In the genomic region with DNA sequence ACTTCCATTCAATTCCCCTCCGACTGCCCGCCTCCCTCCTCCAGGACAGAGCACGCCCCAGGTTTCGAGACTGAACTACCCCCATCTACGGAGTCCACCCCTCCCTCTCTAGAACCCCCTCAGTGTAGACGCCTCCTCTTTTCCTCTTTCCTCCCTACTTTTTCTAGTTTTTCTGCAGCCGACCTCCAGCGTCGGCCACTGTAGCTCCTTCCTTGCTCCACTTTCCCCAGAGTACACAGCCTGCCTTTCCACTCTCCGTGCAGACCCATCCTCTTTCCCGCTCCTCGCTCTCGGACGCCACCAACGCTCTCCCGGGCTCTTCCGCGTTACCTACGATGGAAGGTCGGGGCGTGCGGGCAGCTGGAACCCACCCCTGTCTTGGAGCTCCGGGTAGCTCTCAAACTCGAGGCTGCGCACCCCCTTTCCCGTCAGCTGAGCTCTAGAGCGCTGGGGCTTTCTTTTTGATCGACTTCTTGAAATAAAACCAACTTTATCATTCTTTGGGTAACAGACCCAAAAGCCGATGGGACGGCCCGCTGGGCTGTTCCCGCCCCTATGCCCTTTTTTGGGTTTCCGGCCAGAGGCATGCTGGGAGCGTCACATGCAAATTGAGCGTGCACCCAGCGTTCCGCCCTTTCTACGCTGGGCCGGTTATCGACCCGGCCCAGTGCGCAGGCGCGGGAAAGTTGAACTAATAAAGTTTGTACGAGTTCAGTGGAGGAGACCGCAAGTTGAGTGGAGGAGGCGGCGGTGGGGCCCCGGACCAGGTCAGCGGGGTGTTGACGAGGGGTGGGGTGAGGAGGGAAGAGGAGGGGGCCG, we compare ENCODE assay signal across 1 cellular context.
A peak's percentile ranks its signal among the peaks of the same experiment; 100 is the strongest.
TF ChIP-seq lines count a peak whose summit lies in the region.

A gene with protein sequence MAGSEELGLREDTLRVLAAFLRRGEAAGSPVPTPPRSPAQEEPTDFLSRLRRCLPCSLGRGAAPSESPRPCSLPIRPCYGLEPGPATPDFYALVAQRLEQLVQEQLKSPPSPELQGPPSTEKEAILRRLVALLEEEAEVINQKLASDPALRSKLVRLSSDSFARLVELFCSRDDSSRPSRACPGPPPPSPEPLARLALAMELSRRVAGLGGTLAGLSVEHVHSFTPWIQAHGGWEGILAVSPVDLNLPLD (plus strand): TSS at position 633 of the 819 bp plus-strand sequence. CDS start 760 bp downstream, outside the sequence.
A gene with protein sequence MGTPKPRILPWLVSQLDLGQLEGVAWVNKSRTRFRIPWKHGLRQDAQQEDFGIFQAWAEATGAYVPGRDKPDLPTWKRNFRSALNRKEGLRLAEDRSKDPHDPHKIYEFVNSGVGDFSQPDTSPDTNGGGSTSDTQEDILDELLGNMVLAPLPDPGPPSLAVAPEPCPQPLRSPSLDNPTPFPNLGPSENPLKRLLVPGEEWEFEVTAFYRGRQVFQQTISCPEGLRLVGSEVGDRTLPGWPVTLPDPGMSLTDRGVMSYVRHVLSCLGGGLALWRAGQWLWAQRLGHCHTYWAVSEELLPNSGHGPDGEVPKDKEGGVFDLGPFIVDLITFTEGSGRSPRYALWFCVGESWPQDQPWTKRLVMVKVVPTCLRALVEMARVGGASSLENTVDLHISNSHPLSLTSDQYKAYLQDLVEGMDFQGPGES (minus strand): TSS at position 557 of the 819 bp plus-strand sequence. CDS start 1,019 bp downstream, outside the sequence.

TF ChIP-seq in K562, 482 proteins besides CTCF, POLR2A, EP300 and RAD21 (continued from another document and continues in another):
- TF ChIP-seq, protein P1, sequence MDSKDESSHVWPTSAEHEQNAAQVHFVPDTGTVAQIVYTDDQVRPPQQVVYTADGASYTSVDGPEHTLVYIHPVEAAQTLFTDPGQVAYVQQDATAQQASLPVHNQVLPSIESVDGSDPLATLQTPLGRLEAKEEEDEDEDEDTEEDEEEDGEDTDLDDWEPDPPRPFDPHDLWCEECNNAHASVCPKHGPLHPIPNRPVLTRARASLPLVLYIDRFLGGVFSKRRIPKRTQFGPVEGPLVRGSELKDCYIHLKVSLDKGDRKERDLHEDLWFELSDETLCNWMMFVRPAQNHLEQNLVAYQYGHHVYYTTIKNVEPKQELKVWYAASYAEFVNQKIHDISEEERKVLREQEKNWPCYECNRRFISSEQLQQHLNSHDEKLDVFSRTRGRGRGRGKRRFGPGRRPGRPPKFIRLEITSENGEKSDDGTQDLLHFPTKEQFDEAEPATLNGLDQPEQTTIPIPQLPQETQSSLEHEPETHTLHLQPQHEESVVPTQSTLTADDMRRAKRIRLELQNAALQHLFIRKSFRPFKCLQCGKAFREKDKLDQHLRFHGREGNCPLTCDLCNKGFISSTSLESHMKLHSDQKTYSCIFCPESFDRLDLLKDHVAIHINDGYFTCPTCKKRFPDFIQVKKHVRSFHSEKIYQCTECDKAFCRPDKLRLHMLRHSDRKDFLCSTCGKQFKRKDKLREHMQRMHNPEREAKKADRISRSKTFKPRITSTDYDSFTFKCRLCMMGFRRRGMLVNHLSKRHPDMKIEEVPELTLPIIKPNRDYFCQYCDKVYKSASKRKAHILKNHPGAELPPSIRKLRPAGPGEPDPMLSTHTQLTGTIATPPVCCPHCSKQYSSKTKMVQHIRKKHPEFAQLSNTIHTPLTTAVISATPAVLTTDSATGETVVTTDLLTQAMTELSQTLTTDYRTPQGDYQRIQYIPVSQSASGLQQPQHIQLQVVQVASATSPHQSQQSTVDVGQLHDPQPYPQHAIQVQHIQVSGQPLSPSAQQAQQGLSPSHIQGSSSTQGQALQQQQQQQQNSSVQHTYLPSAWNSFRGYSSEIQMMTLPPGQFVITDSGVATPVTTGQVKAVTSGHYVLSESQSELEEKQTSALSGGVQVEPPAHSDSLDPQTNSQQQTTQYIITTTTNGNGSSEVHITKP (IDR thresholded peaks at IDR 0.05; ENCODE audit: partially characterized antibody), result peak; percentile 97
- TF ChIP-seq, protein P2, sequence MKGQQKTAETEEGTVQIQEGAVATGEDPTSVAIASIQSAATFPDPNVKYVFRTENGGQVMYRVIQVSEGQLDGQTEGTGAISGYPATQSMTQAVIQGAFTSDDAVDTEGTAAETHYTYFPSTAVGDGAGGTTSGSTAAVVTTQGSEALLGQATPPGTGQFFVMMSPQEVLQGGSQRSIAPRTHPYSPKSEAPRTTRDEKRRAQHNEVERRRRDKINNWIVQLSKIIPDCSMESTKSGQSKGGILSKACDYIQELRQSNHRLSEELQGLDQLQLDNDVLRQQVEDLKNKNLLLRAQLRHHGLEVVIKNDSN (CRISPR knock-in tag; IDR thresholded peaks at IDR 0.05), result peak; percentile 46; the same call in 1 of the 2 replicates
- TF ChIP-seq, protein P3, sequence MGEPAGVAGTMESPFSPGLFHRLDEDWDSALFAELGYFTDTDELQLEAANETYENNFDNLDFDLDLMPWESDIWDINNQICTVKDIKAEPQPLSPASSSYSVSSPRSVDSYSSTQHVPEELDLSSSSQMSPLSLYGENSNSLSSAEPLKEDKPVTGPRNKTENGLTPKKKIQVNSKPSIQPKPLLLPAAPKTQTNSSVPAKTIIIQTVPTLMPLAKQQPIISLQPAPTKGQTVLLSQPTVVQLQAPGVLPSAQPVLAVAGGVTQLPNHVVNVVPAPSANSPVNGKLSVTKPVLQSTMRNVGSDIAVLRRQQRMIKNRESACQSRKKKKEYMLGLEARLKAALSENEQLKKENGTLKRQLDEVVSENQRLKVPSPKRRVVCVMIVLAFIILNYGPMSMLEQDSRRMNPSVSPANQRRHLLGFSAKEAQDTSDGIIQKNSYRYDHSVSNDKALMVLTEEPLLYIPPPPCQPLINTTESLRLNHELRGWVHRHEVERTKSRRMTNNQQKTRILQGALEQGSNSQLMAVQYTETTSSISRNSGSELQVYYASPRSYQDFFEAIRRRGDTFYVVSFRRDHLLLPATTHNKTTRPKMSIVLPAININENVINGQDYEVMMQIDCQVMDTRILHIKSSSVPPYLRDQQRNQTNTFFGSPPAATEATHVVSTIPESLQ (CRISPR knock-in tag; IDR thresholded peaks at IDR 0.05), result no peak; the same call in 1 of the 2 replicates
- TF ChIP-seq, protein P4, sequence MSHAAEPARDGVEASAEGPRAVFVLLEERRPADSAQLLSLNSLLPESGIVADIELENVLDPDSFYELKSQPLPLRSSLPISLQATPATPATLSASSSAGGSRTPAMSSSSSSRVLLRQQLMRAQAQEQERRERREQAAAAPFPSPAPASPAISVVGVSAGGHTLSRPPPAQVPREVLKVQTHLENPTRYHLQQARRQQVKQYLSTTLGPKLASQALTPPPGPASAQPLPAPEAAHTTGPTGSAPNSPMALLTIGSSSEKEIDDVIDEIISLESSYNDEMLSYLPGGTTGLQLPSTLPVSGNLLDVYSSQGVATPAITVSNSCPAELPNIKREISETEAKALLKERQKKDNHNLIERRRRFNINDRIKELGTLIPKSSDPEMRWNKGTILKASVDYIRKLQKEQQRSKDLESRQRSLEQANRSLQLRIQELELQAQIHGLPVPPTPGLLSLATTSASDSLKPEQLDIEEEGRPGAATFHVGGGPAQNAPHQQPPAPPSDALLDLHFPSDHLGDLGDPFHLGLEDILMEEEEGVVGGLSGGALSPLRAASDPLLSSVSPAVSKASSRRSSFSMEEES (CRISPR knock-in tag; IDR thresholded peaks at IDR 0.05), result no peak
- TF ChIP-seq ZNF165 (CRISPR knock-in tag; IDR thresholded peaks at IDR 0.05; ENCODE audit: borderline replicate concordance) (no peak), CREM (IDR thresholded peaks at IDR 0.05; ENCODE audit: low read depth) (no peak; the same call in 1 of the 2 replicates), NR4A1 (CRISPR knock-in tag; IDR thresholded peaks at IDR 0.05) (no peak), NR4A1 (tag; IDR thresholded peaks at IDR 0.05) (no peak), BCL6 (CRISPR knock-in tag; IDR thresholded peaks at IDR 0.05) (no peak), BHLHE40 (IDR thresholded peaks at IDR 0.05; ENCODE audit: low read length) (no peak; the same call in 1 of the 2 replicates), EGR1 (conservative IDR thresholded peaks at IDR 0.05) (peak; percentile 53), PTTG1 (tag; IDR thresholded peaks at IDR 0.05; ENCODE audit: low read depth) (no peak), JUN (IDR thresholded peaks at IDR 0.05; ENCODE audit: borderline replicate concordance, low read depth, low read length) (no peak), JUN (CRISPR knock-in tag; IDR thresholded peaks at IDR 0.05; ENCODE audit: borderline replicate concordance) (no peak), ZNF444 (CRISPR knock-in tag; IDR thresholded peaks at IDR 0.05) (no peak), MAFG (tag; conservative IDR thresholded peaks at IDR 0.05) (no peak), TCF7L2 (IDR thresholded peaks at IDR 0.05; ENCODE audit: low read depth, low read length) (0 out of 2 replicates have a peak, but pooled peaks have one; percentile 12), GABPB1 (CRISPR knock-in tag; IDR thresholded peaks at IDR 0.05) (no peak), KAT7 (CRISPR knock-in tag; IDR thresholded peaks at IDR 0.05; ENCODE audit: borderline replicate concordance) (no peak), RUNX1 (IDR thresholded peaks at IDR 0.05; ENCODE audit: low read depth) (no peak), SRF (CRISPR knock-in tag; IDR thresholded peaks at IDR 0.05) (peak; percentile 99 to 100), ZBTB17 (CRISPR knock-in tag; IDR thresholded peaks at IDR 0.05) (no peak), IRF2 (CRISPR knock-in tag; IDR thresholded peaks at IDR 0.05) (no peak), ZNF584 (CRISPR knock-in tag; IDR thresholded peaks at IDR 0.05; ENCODE audit: low read depth) (no peak), U2AF2 (optimal IDR thresholded peaks at IDR 0.05; ENCODE audit: low read depth, low read length) (no peak), SUPT5H (IDR thresholded peaks at IDR 0.05) (peak; percentile 89), ASH1L (IDR thresholded peaks at IDR 0.05; ENCODE audit: borderline replicate concordance, low read depth, partially characterized antibody) (peak; percentile 52), ETV6 (IDR thresholded peaks at IDR 0.05; ENCODE audit: borderline replicate concordance in 1 of 2, low read depth in 2 of 2, low read length in 1 of 2) (no peak), ETV6 (CRISPR knock-in tag; IDR thresholded peaks at IDR 0.05; ENCODE audit: borderline replicate concordance) (no peak), RB1 (IDR thresholded peaks at IDR 0.05; ENCODE audit: low read depth) (no peak), NUFIP1 (IDR thresholded peaks at IDR 0.05; ENCODE audit: partially characterized antibody) (no peak), SIN3A (IDR thresholded peaks at IDR 0.05; ENCODE audit: borderline replicate concordance in 2 of 2, control insufficient read depth in 1 of 2, low read depth in 2 of 2, low read length in 2 of 2) (peak; percentile 57 to 76; a peak in 2 of 4 replicates), OTX1 (CRISPR knock-in tag; IDR thresholded peaks at IDR 0.05) (peak; percentile 29; the same call in 1 of the 2 replicates), KAT2B (IDR thresholded peaks at IDR 0.05; ENCODE audit: low read depth, low read length) (no peak)
- TF ChIP-seq, protein P5, sequence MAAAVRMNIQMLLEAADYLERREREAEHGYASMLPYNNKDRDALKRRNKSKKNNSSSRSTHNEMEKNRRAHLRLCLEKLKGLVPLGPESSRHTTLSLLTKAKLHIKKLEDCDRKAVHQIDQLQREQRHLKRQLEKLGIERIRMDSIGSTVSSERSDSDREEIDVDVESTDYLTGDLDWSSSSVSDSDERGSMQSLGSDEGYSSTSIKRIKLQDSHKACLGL (CRISPR knock-in tag; IDR thresholded peaks at IDR 0.05; ENCODE audit: borderline replicate concordance, poor library complexity, severe bottlenecking), result no peak
- TF ChIP-seq, protein P6, sequence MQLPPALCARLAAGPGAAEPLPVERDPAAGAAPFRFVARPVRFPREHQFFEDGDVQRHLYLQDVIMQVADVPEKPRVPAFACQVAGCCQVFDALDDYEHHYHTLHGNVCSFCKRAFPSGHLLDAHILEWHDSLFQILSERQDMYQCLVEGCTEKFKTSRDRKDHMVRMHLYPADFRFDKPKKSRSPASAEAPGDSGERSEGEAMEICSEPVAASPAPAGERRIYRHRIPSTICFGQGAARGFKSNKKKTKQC (CRISPR knock-in tag; IDR thresholded peaks at IDR 0.05), result no peak
- TF ChIP-seq, protein P7, sequence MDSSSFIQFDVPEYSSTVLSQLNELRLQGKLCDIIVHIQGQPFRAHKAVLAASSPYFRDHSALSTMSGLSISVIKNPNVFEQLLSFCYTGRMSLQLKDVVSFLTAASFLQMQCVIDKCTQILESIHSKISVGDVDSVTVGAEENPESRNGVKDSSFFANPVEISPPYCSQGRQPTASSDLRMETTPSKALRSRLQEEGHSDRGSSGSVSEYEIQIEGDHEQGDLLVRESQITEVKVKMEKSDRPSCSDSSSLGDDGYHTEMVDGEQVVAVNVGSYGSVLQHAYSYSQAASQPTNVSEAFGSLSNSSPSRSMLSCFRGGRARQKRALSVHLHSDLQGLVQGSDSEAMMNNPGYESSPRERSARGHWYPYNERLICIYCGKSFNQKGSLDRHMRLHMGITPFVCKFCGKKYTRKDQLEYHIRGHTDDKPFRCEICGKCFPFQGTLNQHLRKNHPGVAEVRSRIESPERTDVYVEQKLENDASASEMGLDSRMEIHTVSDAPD (CRISPR knock-in tag; IDR thresholded peaks at IDR 0.05), result no peak
- TF ChIP-seq, protein P8, sequence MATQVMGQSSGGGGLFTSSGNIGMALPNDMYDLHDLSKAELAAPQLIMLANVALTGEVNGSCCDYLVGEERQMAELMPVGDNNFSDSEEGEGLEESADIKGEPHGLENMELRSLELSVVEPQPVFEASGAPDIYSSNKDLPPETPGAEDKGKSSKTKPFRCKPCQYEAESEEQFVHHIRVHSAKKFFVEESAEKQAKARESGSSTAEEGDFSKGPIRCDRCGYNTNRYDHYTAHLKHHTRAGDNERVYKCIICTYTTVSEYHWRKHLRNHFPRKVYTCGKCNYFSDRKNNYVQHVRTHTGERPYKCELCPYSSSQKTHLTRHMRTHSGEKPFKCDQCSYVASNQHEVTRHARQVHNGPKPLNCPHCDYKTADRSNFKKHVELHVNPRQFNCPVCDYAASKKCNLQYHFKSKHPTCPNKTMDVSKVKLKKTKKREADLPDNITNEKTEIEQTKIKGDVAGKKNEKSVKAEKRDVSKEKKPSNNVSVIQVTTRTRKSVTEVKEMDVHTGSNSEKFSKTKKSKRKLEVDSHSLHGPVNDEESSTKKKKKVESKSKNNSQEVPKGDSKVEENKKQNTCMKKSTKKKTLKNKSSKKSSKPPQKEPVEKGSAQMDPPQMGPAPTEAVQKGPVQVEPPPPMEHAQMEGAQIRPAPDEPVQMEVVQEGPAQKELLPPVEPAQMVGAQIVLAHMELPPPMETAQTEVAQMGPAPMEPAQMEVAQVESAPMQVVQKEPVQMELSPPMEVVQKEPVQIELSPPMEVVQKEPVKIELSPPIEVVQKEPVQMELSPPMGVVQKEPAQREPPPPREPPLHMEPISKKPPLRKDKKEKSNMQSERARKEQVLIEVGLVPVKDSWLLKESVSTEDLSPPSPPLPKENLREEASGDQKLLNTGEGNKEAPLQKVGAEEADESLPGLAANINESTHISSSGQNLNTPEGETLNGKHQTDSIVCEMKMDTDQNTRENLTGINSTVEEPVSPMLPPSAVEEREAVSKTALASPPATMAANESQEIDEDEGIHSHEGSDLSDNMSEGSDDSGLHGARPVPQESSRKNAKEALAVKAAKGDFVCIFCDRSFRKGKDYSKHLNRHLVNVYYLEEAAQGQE (CRISPR knock-in tag; IDR thresholded peaks at IDR 0.05; ENCODE audit: low read depth), result no peak
- TF ChIP-seq, protein P9, sequence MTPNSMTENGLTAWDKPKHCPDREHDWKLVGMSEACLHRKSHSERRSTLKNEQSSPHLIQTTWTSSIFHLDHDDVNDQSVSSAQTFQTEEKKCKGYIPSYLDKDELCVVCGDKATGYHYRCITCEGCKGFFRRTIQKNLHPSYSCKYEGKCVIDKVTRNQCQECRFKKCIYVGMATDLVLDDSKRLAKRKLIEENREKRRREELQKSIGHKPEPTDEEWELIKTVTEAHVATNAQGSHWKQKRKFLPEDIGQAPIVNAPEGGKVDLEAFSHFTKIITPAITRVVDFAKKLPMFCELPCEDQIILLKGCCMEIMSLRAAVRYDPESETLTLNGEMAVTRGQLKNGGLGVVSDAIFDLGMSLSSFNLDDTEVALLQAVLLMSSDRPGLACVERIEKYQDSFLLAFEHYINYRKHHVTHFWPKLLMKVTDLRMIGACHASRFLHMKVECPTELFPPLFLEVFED (CRISPR knock-in tag; conservative IDR thresholded peaks at IDR 0.05), result no peak; the same call in 1 of the 2 replicates
